In the genomic region with DNA sequence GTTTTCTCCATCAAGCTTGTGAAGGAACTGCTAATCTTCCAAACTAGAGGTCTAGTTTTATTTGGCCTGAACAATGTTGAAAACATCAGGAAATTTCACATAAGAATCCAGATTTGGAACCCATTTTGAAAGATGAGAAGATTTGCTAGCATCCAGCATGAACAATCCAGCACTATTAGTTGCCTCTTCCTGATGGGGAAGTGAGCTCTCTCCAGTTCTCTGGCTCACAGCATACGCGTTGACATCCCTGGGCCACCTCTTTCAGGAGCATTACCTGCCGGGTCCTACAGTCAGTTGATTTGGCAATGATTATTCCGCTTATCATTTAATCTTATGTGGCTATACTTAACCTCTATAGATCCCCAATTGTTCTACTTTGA, we compare ENCODE assay signal across 17 cellular contexts. TPM values are rescaled to one million over a fixed set of nuclear protein-coding genes. Genes with fewer than 3 reads are reported as not detected.
DNase-seq lines count a peak whose midpoint lies in the region; ATAC-seq and TF ChIP-seq lines count a peak whose summit lies in the region.
"Had no signal": no experiment of that assay in that cellular context is flagged by ENCODE, and none has a peak within 500 bp of the region (broad histone marks: within the 10 kb centered on the region; RNA-seq: fewer than 3 reads in every experiment).

No MANE protein-coding gene starts in this region.

- no peaks in the 10 kb centered on the region for H3K36me3 ChIP-seq in HUES48 (ENCODE audit: control insufficient read depth, insufficient read depth, low read length)
- no peaks in the 10 kb centered on the region for H3K36me3 ChIP-seq in breast epithelium
- no peaks in the 10 kb centered on the region for H3K36me3 ChIP-seq in effector memory CD4-positive, alpha-beta T cell (ENCODE audit: control insufficient read depth, insufficient read depth, low read length)

- no peaks in the 10 kb centered on the region for H3K9me3 Mint-ChIP-seq in natural killer cell treated with Interleukin-12 subunit alpha and Interleukin-12 subunit beta and Interleukin-15 and Interleukin-18, amount 100 ng/mL, for 72 hours
- H3K9me3 Mint-ChIP-seq: activated B cell treated with CpG ODN at 0.5 μM for 24 hours; CD8-positive, alpha-beta T cell had no signal

- peaks cover 31 to 34% of the 10 kb centered on the region in 2 donors for H3K4me1 Mint-ChIP-seq in natural killer cell treated with Interleukin-12 subunit alpha and Interleukin-12 subunit beta and Interleukin-15 and Interleukin-18, amount 100 ng/mL, for 72 hours (ENCODE audit: low read depth in 2 of 2)
- H3K4me1 Mint-ChIP-seq: activated B cell treated with CpG ODN at 0.5 μM for 24 hours had no signal

- peaks cover 0 to 5% of the 10 kb centered on the region in 2 donors for H3K27me3 Mint-ChIP-seq in natural killer cell treated with Interleukin-12 subunit alpha and Interleukin-12 subunit beta and Interleukin-15 and Interleukin-18, amount 100 ng/mL, for 72 hours

- TF ChIP-seq CTCF in breast epithelium (IDR thresholded peaks at IDR 0.05): no peak

- no peak for ATAC-seq in natural killer cell treated with Interleukin-12 subunit alpha and Interleukin-12 subunit beta and Interleukin-15 and Interleukin-18, amount 100 ng/mL, for 72 hours
- no peak for ATAC-seq in GM19351 (IDR thresholded peaks at IDR 0.05; ENCODE audit: unreplicated experiment)
- ATAC-seq in left cardiac atrium: no peak
- no peak for ATAC-seq in HG03520 (IDR thresholded peaks at IDR 0.05; ENCODE audit: unreplicated experiment)
- ATAC-seq: CD8-positive, alpha-beta T cell had no signal

- intact Hi-C loops in breast epithelium (cut with DNase I; ENCODE audit: low total_unique reads): no loop called here
- intact Hi-C loops in left cardiac atrium (cut with DNase I): no loop called here

- H3K9ac ChIP-seq in HUES48 (ENCODE audit: low read depth, low read length): peak overlapping the region; percentile 5; the same call in 1 of the 2 replicates

- H3K9me3 ChIP-seq in HUES48 (ENCODE audit: control insufficient read depth, insufficient read depth, low read length) (no peaks in the 10 kb centered on the region), breast epithelium (no peaks in the 10 kb centered on the region)
- no peaks in the 10 kb centered on the region for H3K9me3 ChIP-seq in effector memory CD4-positive, alpha-beta T cell (ENCODE audit: control insufficient read depth, low read length)

- DNase-seq in AG20443 (ENCODE audit: low spot score) (peak; percentile 17), breast epithelium (ENCODE audit: low spot score in 2 of 2) (no peak), left cardiac atrium (no peak)
- no peak for DNase-seq in natural killer cell treated with Interleukin-12 subunit alpha and Interleukin-12 subunit beta and Interleukin-15 and Interleukin-18, amount 100 ng/mL, for 72 hours (ENCODE audit: low spot score)
- DNase-seq in effector memory CD4-positive, alpha-beta T cell: no peak
- DNase-seq: activated B cell treated with CpG ODN at 0.5 μM for 24 hours; activated effector memory CD4-positive, alpha-beta T cell treated with anti-CD3 and anti-CD28 coated beads, Interleukin-2, amount 50 U/mL, for 16 hours; CD8-positive, alpha-beta T cell; cerebellar nuclear complex; foreskin melanocyte; NCI-H1930; stimulated activated naive CD4-positive, alpha-beta T cell treated with Interleukin-2 at 50 U/mL for 16 hours had no signal

- H3K27me3 ChIP-seq in HUES48 (ENCODE audit: control insufficient read depth, insufficient read depth, low read length): no peaks in the 10 kb centered on the region
- no peaks in the 10 kb centered on the region for H3K27me3 ChIP-seq in breast epithelium
- H3K27me3 ChIP-seq in effector memory CD4-positive, alpha-beta T cell (replicated peaks; ENCODE audit: control insufficient read depth, insufficient read depth, low read length, poor library complexity, severe bottlenecking): no peaks in the 10 kb centered on the region

- peaks cover 43% of the 10 kb centered on the region for H3K4me1 ChIP-seq in HUES48 (ENCODE audit: control insufficient read depth, insufficient read depth, low read length)
- peaks cover 0 to 8% of the 10 kb centered on the region in 2 donors for H3K4me1 ChIP-seq in breast epithelium
- H3K4me1 ChIP-seq in effector memory CD4-positive, alpha-beta T cell (ENCODE audit: control insufficient read depth, insufficient read depth, low read length, poor library complexity, severe bottlenecking): no peaks in the 10 kb centered on the region

- no peaks in the 10 kb centered on the region for H3K36me3 Mint-ChIP-seq in natural killer cell treated with Interleukin-12 subunit alpha and Interleukin-12 subunit beta and Interleukin-15 and Interleukin-18, amount 100 ng/mL, for 72 hours
- H3K36me3 Mint-ChIP-seq: CD8-positive, alpha-beta T cell had no signal

- H3K27ac Mint-ChIP-seq in natural killer cell treated with Interleukin-12 subunit alpha and Interleukin-12 subunit beta and Interleukin-15 and Interleukin-18, amount 100 ng/mL, for 72 hours: peak overlapping the region in 1 of 2 donors; percentile 33
- H3K27ac Mint-ChIP-seq: activated B cell treated with CpG ODN at 0.5 μM for 24 hours; CD8-positive, alpha-beta T cell had no signal

- H3K27ac ChIP-seq in HUES48 (ENCODE audit: low read depth, low read length) (peak overlapping the region; percentile 78), breast epithelium (peak overlapping the region; percentile 85 to 90)
- no peak overlapping the region for H3K27ac ChIP-seq in effector memory CD4-positive, alpha-beta T cell (ENCODE audit: insufficient read depth, low read length, poor library complexity, severe bottlenecking)
- H3K27ac ChIP-seq: SK-N-MC had no signal

- no peak overlapping the region for H3K4me3 ChIP-seq in HUES48 (ENCODE audit: low read depth, low read length)
- peak overlapping the region in 1 of 3 donors; percentile 29 for H3K4me3 ChIP-seq in breast epithelium
- H3K4me3 ChIP-seq in effector memory CD4-positive, alpha-beta T cell (ENCODE audit: insufficient read depth, low read depth, low read length, poor library complexity, severe bottlenecking): no peak overlapping the region
- H3K4me3 ChIP-seq: SK-N-MC had no signal

- peak overlapping the region; percentile 56 for H3K4me3 Mint-ChIP-seq in natural killer cell treated with Interleukin-12 subunit alpha and Interleukin-12 subunit beta and Interleukin-15 and Interleukin-18, amount 100 ng/mL, for 72 hours
- H3K4me3 Mint-ChIP-seq: activated B cell treated with CpG ODN at 0.5 μM for 24 hours; CD8-positive, alpha-beta T cell had no signal

- TF ChIP-seq POLR2A in breast epithelium (IDR thresholded peaks at IDR 0.05): no peak

RNA-seq across cellular contexts. Expression of a gene that starts 10.9 kb away (rescaled TPM):
- total RNA-seq in breast epithelium (1 to 10 TPM in 2 of 3 donors, not detected in 1; 2.6 to 3.4 TPM), left cardiac atrium (not detected)
- not detected for total RNA-seq in natural killer cell treated with Interleukin-12 subunit alpha and Interleukin-12 subunit beta and Interleukin-15 and Interleukin-18, amount 100 ng/mL, for 72 hours
- total RNA-seq: activated B cell treated with CpG ODN at 0.5 μM for 24 hours; CD8-positive, alpha-beta T cell; mucosa of gallbladder had no signal

RNA-seq across cellular contexts. Expression of a gene that starts 23.6 kb away (rescaled TPM):
- total RNA-seq in breast epithelium: 1 to 10 TPM in 2 of 3 donors, under 1 TPM in 1; 0.98 to 6.9 (median 2.5) TPM
- not detected for total RNA-seq in natural killer cell treated with Interleukin-12 subunit alpha and Interleukin-12 subunit beta and Interleukin-15 and Interleukin-18, amount 100 ng/mL, for 72 hours
- 1 to 10 TPM; 1.0 to 2.5 TPM for total RNA-seq in left cardiac atrium
- total RNA-seq: CD8-positive, alpha-beta T cell had no signal

RNA-seq across cellular contexts. Expression of a gene that starts 27.4 kb away (rescaled TPM):
- total RNA-seq in breast epithelium (1 to 10 TPM; 1.9 to 8.5 (median 3.3) TPM), left cardiac atrium (1 to 10 TPM; 1.5 to 4.5 TPM)
- total RNA-seq in natural killer cell treated with Interleukin-12 subunit alpha and Interleukin-12 subunit beta and Interleukin-15 and Interleukin-18, amount 100 ng/mL, for 72 hours: 1 to 10 TPM; 2.0 to 2.1 TPM
